In the genomic region with DNA sequence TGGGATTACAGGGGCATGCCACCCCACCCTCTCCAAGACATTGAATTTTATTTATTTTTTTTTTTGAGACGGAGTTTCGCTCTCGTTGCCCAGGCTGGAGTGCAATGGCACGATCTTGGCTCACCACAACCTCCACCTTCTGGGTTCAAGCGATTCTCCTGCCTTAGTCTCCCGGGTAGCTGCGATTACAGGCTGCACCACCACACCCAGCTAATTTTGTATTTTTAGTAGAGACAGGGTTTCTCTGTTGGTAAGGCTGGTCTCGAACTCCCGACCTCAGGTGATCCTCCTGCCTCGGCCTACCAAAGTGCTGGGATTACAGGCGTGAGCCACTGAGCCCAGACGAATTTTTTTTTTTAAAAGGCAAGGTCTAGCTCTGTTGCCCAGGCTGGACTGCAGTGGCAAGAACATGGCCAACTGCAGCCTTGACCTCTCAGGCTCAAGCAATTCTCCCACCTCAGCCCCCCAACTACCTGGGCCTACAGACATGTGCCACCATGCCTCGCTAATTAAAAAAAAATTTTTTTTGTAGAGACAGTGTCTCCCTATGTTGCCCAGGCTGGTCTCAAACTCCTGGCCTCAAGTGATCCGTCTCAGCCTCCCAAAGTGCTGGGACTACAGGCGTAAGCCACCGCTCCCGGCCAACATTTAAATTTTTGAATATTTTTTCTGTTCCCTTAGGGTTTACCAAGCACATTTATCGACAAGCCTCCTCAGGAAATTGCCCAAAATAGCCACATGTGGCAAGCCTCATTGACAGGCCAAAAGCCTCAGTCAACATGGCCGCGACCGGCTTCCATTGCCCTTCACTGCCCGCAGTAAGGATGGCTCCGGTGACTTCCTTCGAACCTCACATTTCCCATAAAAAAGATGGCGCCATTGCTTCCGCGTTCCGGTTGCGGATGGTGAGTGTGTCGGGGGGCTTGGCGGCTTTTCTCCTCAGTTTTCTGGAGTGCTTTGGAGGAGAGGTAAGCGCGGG, we compare ENCODE assay signal across 8 cellular contexts. TPM values are rescaled to one million over a fixed set of nuclear protein-coding genes. Genes with fewer than 3 reads are reported as not detected.
DNase-seq lines count a peak whose midpoint lies in the region; ATAC-seq and TF ChIP-seq lines count a peak whose summit lies in the region.

A gene with protein sequence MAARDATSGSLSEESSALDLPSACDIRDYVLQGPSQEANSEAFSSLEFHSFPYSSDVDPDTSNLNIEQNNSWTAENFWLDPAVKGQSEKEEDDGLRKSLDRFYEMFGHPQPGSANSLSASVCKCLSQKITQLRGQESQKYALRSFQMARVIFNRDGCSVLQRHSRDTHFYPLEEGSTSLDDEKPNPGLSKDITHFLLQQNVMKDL (plus strand): TSS at position 890 of the 979 bp plus-strand sequence. CDS start 22,465 bp downstream, outside the sequence.

- H3K27me3 Mint-ChIP-seq in immature natural killer cell (ENCODE audit: low read depth in 3 of 3): peaks cover 2 to 3% (median 2%) of the 10 kb centered on the region in 3 donors

- DNase-seq in NCI-H2196 treated with DMSO at 0.1 percent for 48 hours (lab: John Stamatoyannopoulos, UW; ENCODE audit: unreplicated experiment): peak; percentile 84
- DNase-seq in WERI-Rb-1: peak; percentile 79
- peak; percentile 72 for DNase-seq in mammary epithelial cell
- DNase-seq in immature natural killer cell: peak; percentile 75 to 81 (median 80)
- DNase-seq in smooth muscle cell of the brain vasculature (ENCODE audit: low read depth, low spot score): peak; percentile 59

- BruUV-seq in mammary epithelial cell (replicated peaks; lab: Mats Ljungman, UMichigan): no TSS peak

- H2AFZ ChIP-seq in ACC112 (ENCODE audit: low read length, unreplicated experiment) (peak within 1 kb of the TSS; percentile 63), mammary epithelial cell (ENCODE audit: low read depth, low read length) (peak within 1 kb of the TSS; percentile 81)

- in situ Hi-C loops in mammary epithelial cell (cut with MboI; ENCODE audit: low sequenced_read_pairs in 2 of 2): no loop called here

- H3K9me3 Mint-ChIP-seq in immature natural killer cell: peaks cover 0 to 3% (median 0%) of the 10 kb centered on the region in 6 donors

- H3K4me3 ChIP-seq in ACC112 (ENCODE audit: low read depth, low read length): peak within 1 kb of the TSS; percentile 76
- H3K4me3 ChIP-seq in WERI-Rb-1 (ENCODE audit: low read depth, low read length): peak within 1 kb of the TSS; percentile 45
- peak within 1 kb of the TSS; percentile 59 to 82 (median 65) for H3K4me3 ChIP-seq in mammary epithelial cell (replicated peaks in 1 of 3; ENCODE audit: insufficient read depth in 1 of 3, low read depth in 2 of 3, low read length in 3 of 3)

- ATAC-seq in GM18868 (IDR thresholded peaks at IDR 0.05; ENCODE audit: unreplicated experiment): peak; percentile 98
- peak; percentile 95 for ATAC-seq in HG03108 (IDR thresholded peaks at IDR 0.05; ENCODE audit: unreplicated experiment)

- peak within 1 kb of the TSS; percentile 87 to 99 (median 91) for H3K4me3 Mint-ChIP-seq in immature natural killer cell

- 51% methylated on average over 27 of the region's 33 CpGs for WGBS in mammary epithelial cell (ENCODE audit: low coverage, missing lambda C conversion rate)

- H3K27ac ChIP-seq in ACC112 (ENCODE audit: low read depth, low read length) (peak within 1 kb of the TSS; percentile 33), WERI-Rb-1 (peak within 1 kb of the TSS; percentile 64), mammary epithelial cell (ENCODE audit: insufficient read depth, low read depth, low read length) (peak within 1 kb of the TSS; percentile 47)

- H3K4me1 ChIP-seq in ACC112 (ENCODE audit: control insufficient read depth, insufficient read depth, low read length, unreplicated experiment): no peaks in the 10 kb centered on the region
- peaks cover 3% of the 10 kb centered on the region for H3K4me1 ChIP-seq in mammary epithelial cell (ENCODE audit: insufficient read depth, low read length)

- H3K27me3 ChIP-seq in ACC112 (ENCODE audit: insufficient read depth, low read length) (no peaks in the 10 kb centered on the region), WERI-Rb-1 (ENCODE audit: insufficient read depth, low read depth, severe bottlenecking) (no peaks in the 10 kb centered on the region), mammary epithelial cell (ENCODE audit: insufficient read depth, low read length) (no peaks in the 10 kb centered on the region)

- H3K36me3 Mint-ChIP-seq in immature natural killer cell: peaks cover 3 to 6% (median 4%) of the 10 kb centered on the region in 3 donors

- H3K36me3 ChIP-seq in ACC112 (ENCODE audit: insufficient read depth, low read length): no peaks in the 10 kb centered on the region
- H3K36me3 ChIP-seq in WERI-Rb-1: no peaks in the 10 kb centered on the region
- no peaks in the 10 kb centered on the region for H3K36me3 ChIP-seq in mammary epithelial cell (ENCODE audit: insufficient read depth, low read length)

- peaks cover 18 to 23% of the 10 kb centered on the region in 2 donors for H3K4me1 Mint-ChIP-seq in immature natural killer cell

- H3K9me3 ChIP-seq in WERI-Rb-1 (ENCODE audit: severe bottlenecking): peaks cover 6% of the 10 kb centered on the region
- H3K9me3 ChIP-seq in mammary epithelial cell (replicated peaks; ENCODE audit: insufficient read depth, low read length): no peaks in the 10 kb centered on the region

- peak within 1 kb of the TSS; percentile 85 to 99 (median 92) for H3K27ac Mint-ChIP-seq in immature natural killer cell

- peak within 1 kb of the TSS; percentile 95 for H3K4me2 ChIP-seq in mammary epithelial cell (ENCODE audit: insufficient read depth, low read depth, low read length)

- TF ChIP-seq CTCF in WERI-Rb-1 (IDR thresholded peaks at IDR 0.05; ENCODE audit: low read depth, low read length) (no peak), mammary epithelial cell (conservative IDR thresholded peaks at IDR 0.05 in 1 of 2, IDR thresholded peaks at IDR 0.05 in 1 of 2; ENCODE audit: extremely low read depth in 1 of 2, insufficient read depth in 1 of 2, low read depth in 1 of 2, low read length in 2 of 2) (no peak)

- intact Hi-C loops in mammary epithelial cell (cut with micrococcal nuclease): loop anchor here (1.0 kb wide), 1 partner anchor 92 kb away; no protein-coding TSS in a partner anchor

- H4K20me1 ChIP-seq in mammary epithelial cell (ENCODE audit: insufficient read depth, low read length): no peaks in the 10 kb centered on the region

- CTCF ChIA-PET in mammary epithelial cell (lab: Charles Lee; ENCODE audit: low non-redundant PET): no interaction called here

- dilution Hi-C loops in mammary epithelial cell (cut with HindIII; ENCODE audit: low sequenced_read_pairs): no loop called here

- H3K79me2 ChIP-seq in ACC112 (ENCODE audit: control insufficient read depth, insufficient read depth, low read length, unreplicated experiment): no peaks in the 10 kb centered on the region
- no peaks in the 10 kb centered on the region for H3K79me2 ChIP-seq in mammary epithelial cell (ENCODE audit: insufficient read depth, low read length)

- peak within 1 kb of the TSS; percentile 66 for H3K9ac ChIP-seq in mammary epithelial cell (ENCODE audit: insufficient read depth, low read length)

RNA-seq across cellular contexts. Expression of the gene that starts here (rescaled TPM):
- total RNA-seq in mammary epithelial cell: 1 to 10 TPM; 1.0 to 2.0 TPM
- 2.9 TPM for polyA plus RNA-seq in mammary epithelial cell
- 18.8 TPM for polyA minus RNA-seq in mammary epithelial cell
- 10 to 100 TPM; 22.1 to 29.9 (median 27.0) TPM for polyA plus RNA-seq in immature natural killer cell

Comparison
In these comparisons a context has a peak if more than half of its experiments do, and no peak if none do; other contexts are left out.
1. Peak in every context shown above with its lines: DNase-seq, ATAC-seq, H3K4me3 ChIP-seq and H3K27ac ChIP-seq.